In genomic region chr7:131586759-131587158, GRCh38 we compare ENCODE assay signal across 16 cellular contexts.
"Had no signal": no experiment of that assay in that cellular context is flagged by ENCODE, and none has a peak within 500 bp of the region (broad histone marks: within the 10 kb centered on the region; RNA-seq: fewer than 3 reads in every experiment).

No MANE protein-coding gene starts in this region.

- FAIRE-seq: islet of Langerhans had no signal

- H3K9me3 ChIP-seq: ovary, sigmoid colon, testis, upper lobe of left lung had no signal

- H3K9ac ChIP-seq: neural progenitor cell had no signal

- H3K4me1 ChIP-seq: foreskin keratinocyte, testis had no signal

- H3K36me3 ChIP-seq: neural progenitor cell, ovary, sigmoid colon, upper lobe of left lung had no signal

- H3K27ac ChIP-seq: foreskin keratinocyte, neural progenitor cell, ovary, sigmoid colon, testis had no signal

- H3K27me3 ChIP-seq: foreskin keratinocyte, neural progenitor cell, ovary, sigmoid colon, testis, upper lobe of left lung had no signal

- H3K4me2 ChIP-seq: neural progenitor cell had no signal

- DNase-seq: activated B cell treated with CpG ODN at 0.5 μM for 24 hours; activated CD4-positive, alpha-beta memory T cell treated with anti-CD3 and anti-CD28 coated beads for 36 hours; activated CD4-positive, alpha-beta T cell treated with anti-CD3 and anti-CD28 coated beads for 4 hours; activated T-cell treated with anti-CD3 and anti-CD28 coated beads for 4 hours; effector memory CD8-positive, alpha-beta T cell; foreskin keratinocyte; hippocampal formation; ovary; sigmoid colon; stimulated activated CD4-positive, alpha-beta T cell treated with anti-CD3 and anti-CD28 coated beads, Interleukin-4, amount 100 ng/mL, for 24 hours; testis had no signal

- H3K4me3 ChIP-seq: lung, neural progenitor cell, ovary, sigmoid colon, testis, upper lobe of left lung had no signal

- ATAC-seq: effector memory CD8-positive, alpha-beta T cell; foreskin keratinocyte; stimulated activated memory B cell treated with anti-CD40 and anti-IgM and Interleukin-4, amounts not matched to agents 10 μg/mL and 1 μg/mL and 100 μg/mL, for 72 hours had no signal
